ENCODE assay signal across 9 cellular contexts in the genomic region with DNA sequence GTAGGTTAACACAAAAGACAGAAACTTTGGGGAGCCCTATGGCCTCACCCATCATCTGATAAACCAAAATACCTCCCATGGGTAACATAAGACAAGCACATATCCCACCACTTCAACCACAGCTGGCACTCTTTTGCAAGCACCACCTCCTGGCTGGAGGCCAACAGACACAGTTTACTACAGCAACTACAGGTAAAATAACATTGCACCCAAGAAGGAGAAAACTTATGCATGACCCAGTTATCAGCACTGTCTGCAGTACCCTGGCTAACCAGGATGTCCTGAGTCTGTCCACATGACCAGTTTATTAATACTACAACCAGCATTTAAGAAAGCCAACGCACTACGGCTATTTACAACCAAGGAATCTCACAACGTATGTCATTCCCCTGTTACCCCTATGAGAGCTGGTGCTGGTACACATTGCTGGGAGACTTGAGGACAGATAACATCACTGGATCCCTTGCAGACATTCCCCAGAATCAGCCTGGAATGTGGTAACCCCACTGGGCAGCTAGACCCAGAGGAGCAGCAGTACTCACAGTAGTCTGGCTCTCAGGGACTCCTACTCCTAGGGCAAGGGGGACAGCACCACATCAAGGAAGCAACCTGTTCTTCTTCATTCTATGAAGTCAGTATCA. TPM values are rescaled to one million over a fixed set of nuclear protein-coding genes. Genes with fewer than 3 reads are reported as not detected.
DNase-seq lines count a peak whose midpoint lies in the region; ATAC-seq and TF ChIP-seq lines count a peak whose summit lies in the region.
"Had no signal": no experiment of that assay in that cellular context is flagged by ENCODE, and none has a peak within 500 bp of the region (broad histone marks: within the 10 kb centered on the region; RNA-seq: fewer than 3 reads in every experiment).

No MANE protein-coding gene starts in this region.

- no peak overlapping the region for H3K27ac ChIP-seq in DND-41 (ENCODE audit: low read length)

- TF ChIP-seq CTCF in DND-41 (IDR thresholded peaks at IDR 0.05; ENCODE audit: borderline replicate concordance, extremely low read depth, low read length, poor library complexity, severe bottlenecking) (no peak), Loucy (conservative IDR thresholded peaks at IDR 0.05; ENCODE audit: low read length) (no peak), mucosa of descending colon (IDR thresholded peaks at IDR 0.05) (no peak)

- peaks cover 6% of the 10 kb centered on the region for H3K36me3 Mint-ChIP-seq in dendritic cell treated with granulocyte-macrophage colony-stimulating factor and Interleukin-4, amounts not matched to agents 40 ng/mL and 50 ng/mL, for 4 days (ENCODE audit: low read depth)
- H3K36me3 Mint-ChIP-seq in activated T-helper 2 cell treated with anti-CD3 and anti-CD28 coated beads, Interferon-gamma antibody, Interleukin-2, Interleukin-4, amounts not matched to agents 10 μg/mL and 5 μg/mL and 100 μg/mL, durations not matched to agents 14 hours and 24 hours and 36 hours (ENCODE audit: low read depth) = peaks cover 17% of the 10 kb centered on the region

- ATAC-seq in DND-41 (ENCODE audit: insufficient read depth, low read depth) (peak; percentile 64; the same call in 2 of the 3 replicates), mucosa of descending colon (peak; percentile 34), GM21619 (IDR thresholded peaks at IDR 0.05; ENCODE audit: unreplicated experiment) (no peak), GM18517 (IDR thresholded peaks at IDR 0.05; ENCODE audit: unreplicated experiment) (no peak)
- ATAC-seq: PC-3 had no signal

- H3K27me3 ChIP-seq in DND-41 (ENCODE audit: insufficient read depth, low read length, poor library complexity) = no peaks in the 10 kb centered on the region
- H3K27me3 ChIP-seq in Loucy (ENCODE audit: insufficient read depth, low read length, poor library complexity, severe bottlenecking) = no peaks in the 10 kb centered on the region

- DNase-seq in DND-41 (peak; percentile 48), mucosa of descending colon (peak in 1 of 3 donors; percentile 57), T1000 (lab: John Stamatoyannopoulos, UW) (no peak)
- no peak for DNase-seq in activated T-helper 2 cell treated with anti-CD3 and anti-CD28 coated beads, Interferon-gamma antibody, Interleukin-2, Interleukin-4, amounts not matched to agents 10 μg/mL and 5 μg/mL and 100 μg/mL, durations not matched to agents 14 hours and 24 hours and 36 hours (ENCODE audit: low spot score)

- no peaks in the 10 kb centered on the region for H3F3A ChIP-seq in Loucy (ENCODE audit: low read depth)

- H4K20me1 ChIP-seq in DND-41 (ENCODE audit: insufficient read depth, low read length) (peaks cover 37% of the 10 kb centered on the region), Loucy (ENCODE audit: insufficient read depth, low read length, poor library complexity, severe bottlenecking) (peaks cover 56% of the 10 kb centered on the region)

- no peaks in the 10 kb centered on the region for H3K9me3 Mint-ChIP-seq in dendritic cell treated with granulocyte-macrophage colony-stimulating factor and Interleukin-4, amounts not matched to agents 40 ng/mL and 50 ng/mL, for 4 days
- peaks cover 18% of the 10 kb centered on the region for H3K9me3 Mint-ChIP-seq in activated T-helper 2 cell treated with anti-CD3 and anti-CD28 coated beads, Interferon-gamma antibody, Interleukin-2, Interleukin-4, amounts not matched to agents 10 μg/mL and 5 μg/mL and 100 μg/mL, durations not matched to agents 14 hours and 24 hours and 36 hours

- H3K4me3 ChIP-seq in DND-41 (ENCODE audit: low read depth in 1 of 2, low read length in 2 of 2) (no peak overlapping the region), Loucy (ENCODE audit: low read length, poor library complexity, severe bottlenecking) (peak overlapping the region; percentile 24), mucosa of descending colon (no peak overlapping the region)

- H3K9me3 ChIP-seq in DND-41 (ENCODE audit: insufficient read depth, low read length, severe bottlenecking) (no peaks in the 10 kb centered on the region), Loucy (ENCODE audit: insufficient read depth, low read depth, low read length) (no peaks in the 10 kb centered on the region), mucosa of descending colon (no peaks in the 10 kb centered on the region)

- intact Hi-C loops in dendritic cell treated with granulocyte-macrophage colony-stimulating factor and Interleukin-4, amounts not matched to agents 40 ng/mL and 50 ng/mL, for 4 days (cut with micrococcal nuclease) = no loop called here
- intact Hi-C loops in mucosa of descending colon (cut with DNase I, micrococcal nuclease) = no loop called here
- intact Hi-C loops in activated T-helper 2 cell treated with anti-CD3 and anti-CD28 coated beads, Interferon-gamma antibody, Interleukin-2, Interleukin-4, amounts not matched to agents 10 μg/mL and 5 μg/mL and 100 μg/mL, durations not matched to agents 14 hours and 24 hours and 36 hours (cut with micrococcal nuclease) = no loop called here

- H3K79me2 ChIP-seq in DND-41 (ENCODE audit: insufficient read depth, low read length) (peaks cover 94% of the 10 kb centered on the region), Loucy (ENCODE audit: insufficient read depth, low read length) (peaks cover 93% of the 10 kb centered on the region)

- H3K9ac ChIP-seq in DND-41 (ENCODE audit: low read depth, low read length) (no peak overlapping the region), Loucy (ENCODE audit: low read depth, low read length, poor library complexity, severe bottlenecking) (no peak overlapping the region)

- H3K27me3 Mint-ChIP-seq in dendritic cell treated with granulocyte-macrophage colony-stimulating factor and Interleukin-4, amounts not matched to agents 40 ng/mL and 50 ng/mL, for 4 days = no peaks in the 10 kb centered on the region
- H3K27me3 Mint-ChIP-seq in activated T-helper 2 cell treated with anti-CD3 and anti-CD28 coated beads, Interferon-gamma antibody, Interleukin-2, Interleukin-4, amounts not matched to agents 10 μg/mL and 5 μg/mL and 100 μg/mL, durations not matched to agents 14 hours and 24 hours and 36 hours (ENCODE audit: low read depth) = no peaks in the 10 kb centered on the region

- H3K36me3 ChIP-seq in DND-41 (ENCODE audit: insufficient read depth, low read length) (no peaks in the 10 kb centered on the region), Loucy (ENCODE audit: insufficient read depth, low read length) (no peaks in the 10 kb centered on the region), mucosa of descending colon (ENCODE audit: low read depth) (no peaks in the 10 kb centered on the region)

- H3K4me1 ChIP-seq in DND-41 (ENCODE audit: insufficient read depth, low read length) (peaks cover 24% of the 10 kb centered on the region), Loucy (ENCODE audit: insufficient read depth, low read length, poor library complexity, severe bottlenecking) (peaks cover 43% of the 10 kb centered on the region), mucosa of descending colon (ENCODE audit: low read depth) (no peaks in the 10 kb centered on the region)

- no peak overlapping the region for H3K4me2 ChIP-seq in DND-41 (ENCODE audit: insufficient read depth, low read length)
- peak overlapping the region; percentile 43 for H3K4me2 ChIP-seq in Loucy (ENCODE audit: low read depth, low read length, poor library complexity, severe bottlenecking)

- peaks cover 62% of the 10 kb centered on the region for H3K4me1 Mint-ChIP-seq in dendritic cell treated with granulocyte-macrophage colony-stimulating factor and Interleukin-4, amounts not matched to agents 40 ng/mL and 50 ng/mL, for 4 days (ENCODE audit: low read depth)
- H3K4me1 Mint-ChIP-seq in activated T-helper 2 cell treated with anti-CD3 and anti-CD28 coated beads, Interferon-gamma antibody, Interleukin-2, Interleukin-4, amounts not matched to agents 10 μg/mL and 5 μg/mL and 100 μg/mL, durations not matched to agents 14 hours and 24 hours and 36 hours (ENCODE audit: low read depth) = peaks cover 24% of the 10 kb centered on the region

- H2AFZ ChIP-seq in DND-41 (ENCODE audit: low read depth, low read length) = no peak overlapping the region
- no peak overlapping the region for H2AFZ ChIP-seq in Loucy (ENCODE audit: low read length)

- no peak overlapping the region for H3K4me3 Mint-ChIP-seq in dendritic cell treated with granulocyte-macrophage colony-stimulating factor and Interleukin-4, amounts not matched to agents 40 ng/mL and 50 ng/mL, for 4 days
- no peak overlapping the region for H3K4me3 Mint-ChIP-seq in activated T-helper 2 cell treated with anti-CD3 and anti-CD28 coated beads, Interferon-gamma antibody, Interleukin-2, Interleukin-4, amounts not matched to agents 10 μg/mL and 5 μg/mL and 100 μg/mL, durations not matched to agents 14 hours and 24 hours and 36 hours (ENCODE audit: low read depth)

- H3K27ac Mint-ChIP-seq in dendritic cell treated with granulocyte-macrophage colony-stimulating factor and Interleukin-4, amounts not matched to agents 40 ng/mL and 50 ng/mL, for 4 days = peak overlapping the region; percentile 56
- H3K27ac Mint-ChIP-seq in activated T-helper 2 cell treated with anti-CD3 and anti-CD28 coated beads, Interferon-gamma antibody, Interleukin-2, Interleukin-4, amounts not matched to agents 10 μg/mL and 5 μg/mL and 100 μg/mL, durations not matched to agents 14 hours and 24 hours and 36 hours = no peak overlapping the region

- no peaks in the 10 kb centered on the region for H3K9me2 ChIP-seq in Loucy (replicated peaks; ENCODE audit: low read depth, low read length)

RNA-seq across cellular contexts. Expression of a gene that starts 32.0 kb away (rescaled TPM):
- total RNA-seq in mucosa of descending colon = 10 to 100 TPM; 34.9 to 67.2 (median 51.9) TPM
- 30.5 and 31.2 TPM in 2 replicates for total RNA-seq in activated T-helper 2 cell treated with anti-CD3 and anti-CD28 coated beads, Interferon-gamma antibody, Interleukin-2, Interleukin-4, amounts not matched to agents 10 μg/mL and 5 μg/mL and 100 μg/mL, durations not matched to agents 14 hours and 24 hours and 36 hours

Comparison
In these comparisons a context has a peak if more than half of its experiments do, and no peak if none do; other contexts are left out.
1. ATAC-seq: peak in DND-41 (single experiment) and mucosa of descending colon (single experiment); none in GM21619 (single experiment) and GM18517 (single experiment).